In the genomic region with DNA sequence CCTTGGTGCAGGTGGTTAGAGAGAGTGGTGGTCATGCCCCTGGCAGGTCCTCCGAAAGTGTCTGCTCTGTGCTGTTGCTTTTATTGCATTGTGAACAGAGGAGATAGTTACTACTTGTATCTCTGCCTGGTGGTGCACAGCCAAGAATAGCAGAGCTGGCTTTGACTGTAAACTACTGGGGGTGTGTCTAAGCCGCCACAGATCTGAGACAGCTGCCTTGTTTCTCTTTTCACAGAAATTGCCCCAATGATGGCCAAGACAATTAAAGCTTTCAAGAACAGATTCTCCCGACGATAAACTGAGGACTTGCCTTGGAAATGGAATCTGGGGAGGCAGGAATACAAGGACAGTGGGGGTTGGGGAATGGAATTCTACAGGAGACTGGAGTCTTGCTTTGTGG, we compare ENCODE assay signal across 17 cellular contexts. TPM values are rescaled to one million over a fixed set of nuclear protein-coding genes. Genes with fewer than 3 reads are reported as not detected.
DNase-seq lines count a peak whose midpoint lies in the region; ATAC-seq and TF ChIP-seq lines count a peak whose summit lies in the region.
"Had no signal": no experiment of that assay in that cellular context is flagged by ENCODE, and none has a peak within 500 bp of the region (broad histone marks: within the 10 kb centered on the region; RNA-seq: fewer than 3 reads in every experiment).

No MANE protein-coding gene starts in this region.

- H3K4me3 Mint-ChIP-seq in T-helper 2 cell treated with Interferon-gamma antibody and Interleukin-4, amounts not matched to agents 5 μg/mL and 100 μg/mL, for 36 hours: no peak overlapping the region
- H3K4me3 Mint-ChIP-seq: CD4-positive, alpha-beta memory T cell; HFFc6; stimulated activated memory B cell treated with anti-CD40 and anti-IgM and Interleukin-4, amounts not matched to agents 10 μg/mL and 1 μg/mL and 100 μg/mL, for 72 hours had no signal

- TF ChIP-seq CTCF in mucosa of descending colon (IDR thresholded peaks at IDR 0.05): no peak

- intact Hi-C loops in Right ventricle myocardium superior (cut with DNase I): no loop called here
- intact Hi-C loops in cardiac septum (cut with DNase I): no loop called here
- intact Hi-C loops in head of caudate nucleus (cut with DNase I): no loop called here
- intact Hi-C loops in mucosa of descending colon (cut with DNase I, micrococcal nuclease): no loop called here

- H3K27ac Mint-ChIP-seq in T-helper 2 cell treated with Interferon-gamma antibody and Interleukin-4, amounts not matched to agents 5 μg/mL and 100 μg/mL, for 36 hours: no peak overlapping the region
- H3K27ac Mint-ChIP-seq: HFFc6; stimulated activated memory B cell treated with anti-CD40 and anti-IgM and Interleukin-4, amounts not matched to agents 10 μg/mL and 1 μg/mL and 100 μg/mL, for 72 hours had no signal

- no peak for DNase-seq in Right ventricle myocardium superior
- DNase-seq in cardiac septum (ENCODE audit: low spot score): no peak
- peak in 32 of 42 donors; percentile 17 to 76 (median 50) for DNase-seq in head of caudate nucleus
- DNase-seq in mucosa of descending colon: no peak
- DNase-seq in UCSD-AML1 (lab: John Stamatoyannopoulos, UW; ENCODE audit: unreplicated experiment): no peak
- DNase-seq in T-helper 2 cell treated with Interferon-gamma antibody and Interleukin-4, amounts not matched to agents 5 μg/mL and 100 μg/mL, for 36 hours (ENCODE audit: low spot score): no peak
- DNase-seq in stimulated activated CD4-positive, alpha-beta T cell treated with anti-CD3 and anti-CD28 coated beads, Interleukin-2, amount 100 ng/mL, for 48 hours: no peak
- DNase-seq in KBM-7: no peak
- DNase-seq: ACHN; activated naive CD4-positive, alpha-beta T cell treated with anti-CD3 and anti-CD28 coated beads, Interleukin-2, amount 50 U/mL, for 16 hours; CD4-positive, alpha-beta memory T cell; DMS79 treated with DMSO at 0.1 percent for 48 hours; HFFc6; NCI-H187; NCI-H510A had no signal

- H3K27me3 Mint-ChIP-seq in T-helper 2 cell treated with Interferon-gamma antibody and Interleukin-4, amounts not matched to agents 5 μg/mL and 100 μg/mL, for 36 hours (ENCODE audit: low read depth): no peaks in the 10 kb centered on the region
- H3K27me3 Mint-ChIP-seq: CD4-positive, alpha-beta memory T cell; stimulated activated memory B cell treated with anti-CD40 and anti-IgM and Interleukin-4, amounts not matched to agents 10 μg/mL and 1 μg/mL and 100 μg/mL, for 72 hours had no signal

- ATAC-seq in Right ventricle myocardium superior (ENCODE audit: poor library complexity) (peak; percentile 71), mucosa of descending colon (peak; percentile 36)
- ATAC-seq: activated CD4-positive, CD25-positive, alpha-beta regulatory T cell treated with anti-CD3 and anti-CD28 coated beads, Interleukin-2, amount 50 U/mL, for 24 hours; stimulated activated memory B cell treated with anti-CD40 and anti-IgM and Interleukin-4, amounts not matched to agents 10 μg/mL and 1 μg/mL and 100 μg/mL, for 72 hours had no signal

- peaks cover 49% of the 10 kb centered on the region for H3K36me3 Mint-ChIP-seq in T-helper 2 cell treated with Interferon-gamma antibody and Interleukin-4, amounts not matched to agents 5 μg/mL and 100 μg/mL, for 36 hours (ENCODE audit: low read depth)

- H3K4me1 Mint-ChIP-seq in T-helper 2 cell treated with Interferon-gamma antibody and Interleukin-4, amounts not matched to agents 5 μg/mL and 100 μg/mL, for 36 hours (ENCODE audit: low read depth): peaks cover 3% of the 10 kb centered on the region
- H3K4me1 Mint-ChIP-seq: CD4-positive, alpha-beta memory T cell had no signal

- H3K36me3 ChIP-seq in mucosa of descending colon (ENCODE audit: low read depth): peaks cover 26% of the 10 kb centered on the region

- in situ Hi-C loops in KBM-7 (cut with MboI; ENCODE audit: low pct_unique_long_range_greater_than_20kb, low sequenced_read_pairs): no loop called here

- no peaks in the 10 kb centered on the region for H3K9me3 Mint-ChIP-seq in T-helper 2 cell treated with Interferon-gamma antibody and Interleukin-4, amounts not matched to agents 5 μg/mL and 100 μg/mL, for 36 hours
- H3K9me3 Mint-ChIP-seq: CD4-positive, alpha-beta memory T cell; HFFc6; stimulated activated memory B cell treated with anti-CD40 and anti-IgM and Interleukin-4, amounts not matched to agents 10 μg/mL and 1 μg/mL and 100 μg/mL, for 72 hours had no signal

- H3K4me1 ChIP-seq in mucosa of descending colon (ENCODE audit: low read depth): no peaks in the 10 kb centered on the region

- no peak overlapping the region for H3K4me3 ChIP-seq in mucosa of descending colon

- no peaks in the 10 kb centered on the region for H3K9me3 ChIP-seq in mucosa of descending colon

RNA-seq across cellular contexts. Expression of gene ELOA, which starts 16.0 kb away (rescaled TPM):
- total RNA-seq in Right ventricle myocardium superior (34.5 TPM), cardiac septum (28.8 TPM), mucosa of descending colon (10 to 100 TPM; 32.9 to 35.5 (median 35.1) TPM)

RNA-seq across cellular contexts. Expression of gene PITHD1, which starts 18.9 kb away (rescaled TPM):
- 43.8 TPM for total RNA-seq in Right ventricle myocardium superior
- total RNA-seq in cardiac septum: 33.7 TPM
- total RNA-seq in mucosa of descending colon: 10 to 100 TPM; 38.9 to 53.2 (median 39.6) TPM

RNA-seq across cellular contexts. Expression of gene LYPLA2, which starts 31.7 kb away (rescaled TPM):
- total RNA-seq in Right ventricle myocardium superior (26.8 TPM), cardiac septum (27.2 TPM), mucosa of descending colon (10 to 100 TPM; 49.9 to 89.0 (median 88.0) TPM)

RNA-seq across cellular contexts. Expression of gene GALE, which starts 41.3 kb away (rescaled TPM):
- total RNA-seq in Right ventricle myocardium superior (5.3 TPM), cardiac septum (11.5 TPM), mucosa of descending colon (100 to 1,000 TPM in 2 of 3 donors, 10 to 100 TPM in 1; 55.7 to 156 (median 127) TPM)

Comparison
In these comparisons a context has a peak if more than half of its experiments do, and no peak if none do; other contexts are left out.
1. DNase-seq: peak in head of caudate nucleus (32 of 42); none in Right ventricle myocardium superior (single experiment), cardiac septum (single experiment), mucosa of descending colon (0 of 3), UCSD-AML1 (single experiment), T-helper 2 cell treated with Interferon-gamma antibody and Interleukin-4, amounts not matched to agents 5 μg/mL and 100 μg/mL, for 36 hours (single experiment), stimulated activated CD4-positive, alpha-beta T cell treated with anti-CD3 and anti-CD28 coated beads, Interleukin-2, amount 100 ng/mL, for 48 hours (0 of 2) and KBM-7 (single experiment).